9 cellular contexts compared by ENCODE assay signal in the genomic region with DNA sequence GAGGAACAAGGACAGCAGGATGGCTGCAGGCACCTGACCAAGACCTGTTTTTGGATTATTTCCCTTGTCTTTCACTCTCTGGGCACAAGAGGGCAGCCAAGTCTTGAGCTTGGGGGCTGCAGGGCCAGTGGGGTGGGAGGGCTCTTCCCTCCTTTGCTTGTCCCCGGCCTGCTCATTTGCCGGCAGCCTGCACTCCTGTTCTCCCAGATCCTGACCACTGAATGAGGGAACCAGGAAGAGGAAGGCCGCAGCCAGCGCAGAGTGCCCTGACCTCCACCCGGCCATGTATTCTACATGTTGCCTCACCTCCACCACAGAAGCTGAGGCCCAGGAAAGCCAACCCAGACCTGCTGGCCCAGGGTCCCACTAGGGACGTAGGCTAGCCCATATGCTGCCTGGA. TPM values are rescaled to one million over a fixed set of nuclear protein-coding genes. Genes with fewer than 3 reads are reported as not detected.
DNase-seq lines count a peak whose midpoint lies in the region; ATAC-seq and TF ChIP-seq lines count a peak whose summit lies in the region.
"Had no signal": no experiment of that assay in that cellular context is flagged by ENCODE, and none has a peak within 500 bp of the region (broad histone marks: within the 10 kb centered on the region; RNA-seq: fewer than 3 reads in every experiment).

No MANE protein-coding gene starts in this region.

- H3K36me3 ChIP-seq in ascending aorta (peaks cover 0 to 6% of the 10 kb centered on the region in 2 donors), subcutaneous abdominal adipose tissue (ENCODE audit: control insufficient read depth in 5 of 5, insufficient read depth in 5 of 5, low read length in 5 of 5) (no peaks in the 10 kb centered on the region)
- H3K36me3 ChIP-seq: thyroid gland had no signal

- peak overlapping the region; percentile 61 to 68 for H3K27ac ChIP-seq in ascending aorta
- peak overlapping the region; percentile 91 for H3K27ac ChIP-seq in subcutaneous abdominal adipose tissue (ENCODE audit: low read depth, low read length)

- ATAC-seq in GM21737 (IDR thresholded peaks at IDR 0.05; ENCODE audit: unreplicated experiment), result no peak

- H3K9me3 ChIP-seq in ascending aorta, result no peaks in the 10 kb centered on the region
- no peaks in the 10 kb centered on the region for H3K9me3 ChIP-seq in subcutaneous abdominal adipose tissue (ENCODE audit: control insufficient read depth in 5 of 5, low read length in 5 of 5)
- H3K9me3 ChIP-seq: thyroid gland had no signal

- peak overlapping the region; percentile 1 to 83 (median 31) for H3K9ac ChIP-seq in subcutaneous abdominal adipose tissue (ENCODE audit: low read length in 5 of 5)

- H3K4me3 ChIP-seq in AG04449 (ENCODE audit: low read depth, low read length) (no peak overlapping the region), ascending aorta (no peak overlapping the region), subcutaneous abdominal adipose tissue (ENCODE audit: low read depth in 1 of 5, low read length in 5 of 5) (peak overlapping the region in 1 of 5 donors; percentile 2)
- H3K4me3 ChIP-seq: thyroid gland had no signal

- CTCF ChIA-PET in AG04449 (lab: Yijun Ruan, JAX), result interaction anchor here (0.6 to 10.5 kb wide), 37 partner anchors 9 to 483 kb away, joined by 3 to 91 read pairs (median 4); a partner anchor contains a TSS

- intact Hi-C loops in ascending aorta (cut with DNase I), result loop anchor here (5.0 kb wide), 1 partner anchor 157 kb away; a partner anchor contains a TSS

- POLR2A ChIA-PET in AG04449 (lab: Yijun Ruan, JAX), result interaction anchor here (1.4 kb wide), 1 partner anchor 15 kb away, joined by 8 read pairs; a partner anchor contains a TSS

- DNase-seq in AG04449 (ENCODE audit: low read depth, low spot score), result no peak
- DNase-seq in NCI-H2196 treated with DMSO at 0.1 percent for 48 hours (lab: John Stamatoyannopoulos, UW; ENCODE audit: unreplicated experiment), result peak; percentile 80
- DNase-seq in ascending aorta (ENCODE audit: low spot score in 2 of 2), result peak in 1 of 2 donors; percentile 84
- peak; percentile 88 for DNase-seq in iPS-NIHi11 (ENCODE audit: low spot score)
- no peak for DNase-seq in T-helper 1 cell

- TF ChIP-seq CTCF in AG04449 (IDR thresholded peaks at IDR 0.05; ENCODE audit: insufficient read depth, low read length, missing control alignments) (peak; percentile 83), GM12873 (IDR thresholded peaks at IDR 0.05; ENCODE audit: insufficient read depth, low read depth, low read length, missing control alignments) (peak; percentile 59), ascending aorta (IDR thresholded peaks at IDR 0.05) (peak; percentile 15 to 64 (median 53))

- H3K4me1 ChIP-seq in ascending aorta (peaks cover 0 to 10% of the 10 kb centered on the region in 2 donors), subcutaneous abdominal adipose tissue (ENCODE audit: control insufficient read depth in 5 of 5, insufficient read depth in 5 of 5, low read length in 5 of 5) (peaks cover 4 to 24% (median 23%) of the 10 kb centered on the region in 5 donors)

- H3K27me3 ChIP-seq in ascending aorta (no peaks in the 10 kb centered on the region), subcutaneous abdominal adipose tissue (ENCODE audit: control insufficient read depth in 5 of 5, insufficient read depth in 4 of 5, low read length in 5 of 5) (no peaks in the 10 kb centered on the region)
- H3K27me3 ChIP-seq: thyroid gland had no signal

RNA-seq across cellular contexts. Expression of a gene that starts 15.5 kb away (rescaled TPM):
- total RNA-seq in ascending aorta, result 1,040 TPM

Comparison
In these comparisons a context has a peak if more than half of its experiments do, and no peak if none do; other contexts are left out.
1. DNase-seq: peak in NCI-H2196 treated with DMSO at 0.1 percent for 48 hours (single experiment) and iPS-NIHi11 (single experiment); none in AG04449 (single experiment) and T-helper 1 cell (0 of 5).
2. Peak in every context shown above with its lines, with median percentiles within 50 percentile points of each other: CTCF ChIP-seq.